Comparison of ENCODE assay signal across 28 cellular contexts in genomic region chr17:68658999-68659780, GRCh38. TPM values are rescaled to one million over a fixed set of nuclear protein-coding genes. Genes with fewer than 3 reads are reported as not detected.
"Had no signal": no experiment of that assay in that cellular context is flagged by ENCODE, and none has a peak within 500 bp of the region (broad histone marks: within the 10 kb centered on the region; RNA-seq: fewer than 3 reads in every experiment).

No MANE protein-coding gene starts in this region.

- H3K79me2 ChIP-seq: hepatocyte had no signal

- DNase-seq: activated gamma-delta T cell treated with Interleukin-2 at 50 U/mL for 16 hours; activated T-cell treated with anti-CD3 and anti-CD28 coated beads, Interleukin-2, amount 50 U/mL, for 1 hour; anterior cingulate cortex; body of pancreas; caudate nucleus; effector CD4-positive, alpha-beta T cell; erythroblast; foreskin melanocyte; glutamatergic neuron; immature natural killer cell; kidney glomerular epithelial cell; left ventricle myocardium inferior; natural killer cell; pancreas; right cardiac atrium; stimulated activated CD4-positive, alpha-beta T cell treated with anti-CD3 and anti-CD28 coated beads, Interleukin-2, amount 100 ng/mL, for 24 hours; stimulated activated naive CD8-positive, alpha-beta T cell treated with anti-CD3 and anti-CD28 coated beads, Interleukin-15, amount 100 ng/mL, for 72 hours; T-helper 9 cell; tibial artery had no signal

- H3K4me1 ChIP-seq: body of pancreas, left ventricle myocardium inferior, pancreas, tibial artery had no signal

- H3K27ac Mint-ChIP-seq: activated naive CD4-positive, alpha-beta T cell treated with anti-CD3 and anti-CD28 coated beads, Interleukin-2, amount 50 U/mL, for 24 hours; dendritic cell treated with granulocyte-macrophage colony-stimulating factor and Interleukin-4, amounts not matched to agents 40 ng/mL and 50 ng/mL, for 4 days; immature natural killer cell; mesothelial cell of epicardium; natural killer cell; stimulated activated effector memory CD8-positive, alpha-beta T cell treated with anti-CD3 and anti-CD28 coated beads, Interleukin-12 subunit alpha, Interleukin-12 subunit beta, amount 100 ng/mL, for 72 hours; stimulated activated naive CD8-positive, alpha-beta T cell treated with anti-CD3 and anti-CD28 coated beads, Interleukin-15, amount 100 ng/mL, for 72 hours; WTC11 had no signal

- H3K4me2 ChIP-seq: hepatocyte had no signal

- H2AFZ ChIP-seq: hepatocyte had no signal

- FAIRE-seq: endometrium, pancreas had no signal

- H3K36me3 Mint-ChIP-seq: activated naive CD4-positive, alpha-beta T cell treated with anti-CD3 and anti-CD28 coated beads, Interleukin-2, amount 50 U/mL, for 24 hours; mesothelial cell of epicardium; natural killer cell; stimulated activated effector memory CD8-positive, alpha-beta T cell treated with anti-CD3 and anti-CD28 coated beads, Interleukin-12 subunit alpha, Interleukin-12 subunit beta, amount 100 ng/mL, for 72 hours had no signal

- H3K36me3 ChIP-seq: left ventricle myocardium inferior, pancreas, tibial artery had no signal

- H3K4me1 Mint-ChIP-seq: activated naive CD4-positive, alpha-beta T cell treated with anti-CD3 and anti-CD28 coated beads, Interleukin-2, amount 50 U/mL, for 24 hours; immature natural killer cell; natural killer cell; stimulated activated effector memory CD8-positive, alpha-beta T cell treated with anti-CD3 and anti-CD28 coated beads, Interleukin-12 subunit alpha, Interleukin-12 subunit beta, amount 100 ng/mL, for 72 hours; stimulated activated naive CD8-positive, alpha-beta T cell treated with anti-CD3 and anti-CD28 coated beads, Interleukin-15, amount 100 ng/mL, for 72 hours had no signal

- H3K9me3 Mint-ChIP-seq: activated naive CD4-positive, alpha-beta T cell treated with anti-CD3 and anti-CD28 coated beads, Interleukin-2, amount 50 U/mL, for 24 hours; dendritic cell treated with granulocyte-macrophage colony-stimulating factor and Interleukin-4, amounts not matched to agents 40 ng/mL and 50 ng/mL, for 4 days; immature natural killer cell; natural killer cell; stimulated activated effector memory CD8-positive, alpha-beta T cell treated with anti-CD3 and anti-CD28 coated beads, Interleukin-12 subunit alpha, Interleukin-12 subunit beta, amount 100 ng/mL, for 72 hours; stimulated activated naive CD8-positive, alpha-beta T cell treated with anti-CD3 and anti-CD28 coated beads, Interleukin-15, amount 100 ng/mL, for 72 hours had no signal

- H3K4me3 ChIP-seq: body of pancreas, hepatocyte, left ventricle myocardium inferior, pancreas, tibial artery had no signal

- H3K27ac ChIP-seq: body of pancreas, hepatocyte, left ventricle myocardium inferior, pancreas, tibial artery had no signal

- H3K4me3 Mint-ChIP-seq: activated naive CD4-positive, alpha-beta T cell treated with anti-CD3 and anti-CD28 coated beads, Interleukin-2, amount 50 U/mL, for 24 hours; dendritic cell treated with granulocyte-macrophage colony-stimulating factor and Interleukin-4, amounts not matched to agents 40 ng/mL and 50 ng/mL, for 4 days; immature natural killer cell; mesothelial cell of epicardium; natural killer cell; stimulated activated effector memory CD8-positive, alpha-beta T cell treated with anti-CD3 and anti-CD28 coated beads, Interleukin-12 subunit alpha, Interleukin-12 subunit beta, amount 100 ng/mL, for 72 hours; stimulated activated naive CD8-positive, alpha-beta T cell treated with anti-CD3 and anti-CD28 coated beads, Interleukin-15, amount 100 ng/mL, for 72 hours; WTC11 had no signal

- H3K9me3 ChIP-seq: body of pancreas, pancreas, tibial artery had no signal

- ATAC-seq: body of pancreas; natural killer cell; pancreas; right cardiac atrium; stimulated activated effector memory CD8-positive, alpha-beta T cell treated with anti-CD3 and anti-CD28 coated beads, Interleukin-12 subunit alpha, Interleukin-12 subunit beta, amount 100 ng/mL, for 72 hours; stimulated activated naive CD8-positive, alpha-beta T cell treated with anti-CD3 and anti-CD28 coated beads, Interleukin-15, amount 100 ng/mL, for 72 hours; WTC11 had no signal

- H3K27me3 ChIP-seq: body of pancreas, hepatocyte, pancreas, tibial artery had no signal

RNA-seq across cellular contexts. Expression of gene FAM20A, which starts 58.0 kb away (rescaled TPM):
- total RNA-seq: lung microvascular endothelial cell, pulmonary artery endothelial cell had no signal
- polyA plus RNA-seq: immature natural killer cell had no signal
